ENCODE assay signal across 15 cellular contexts in the genomic region with DNA sequence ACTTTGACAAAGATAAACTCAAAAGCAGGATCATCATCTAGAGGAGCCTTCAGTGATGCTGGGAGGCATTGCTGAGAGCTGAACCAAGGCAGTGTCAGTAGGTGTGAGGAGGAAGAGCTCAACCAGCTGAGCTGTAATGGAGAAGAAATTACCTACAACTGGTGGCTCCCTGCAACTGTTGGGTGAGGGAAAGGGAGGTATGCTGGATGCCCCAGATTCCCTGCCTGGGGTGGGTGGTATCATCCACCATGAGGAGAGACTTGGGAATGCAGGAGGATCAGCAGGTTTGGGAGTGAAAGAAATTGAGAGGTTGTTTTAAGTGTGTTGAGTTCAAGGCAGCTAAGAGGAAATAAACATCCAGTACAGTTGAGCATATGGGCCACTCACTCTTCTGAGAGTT.
"Had no signal": no experiment of that assay in that cellular context is flagged by ENCODE, and none has a peak within 500 bp of the region (broad histone marks: within the 10 kb centered on the region; RNA-seq: fewer than 3 reads in every experiment).

No MANE protein-coding gene starts in this region.

- H3K27ac Mint-ChIP-seq: activated naive CD4-positive, alpha-beta T cell treated with anti-CD3 and anti-CD28 coated beads, Interleukin-2, amount 10 ng/mL, durations not matched to agents 7 days and 5 days; activated T-helper 2 cell treated with anti-CD3 and anti-CD28 coated beads, Interferon-gamma antibody, Interleukin-2, Interleukin-4, amounts not matched to agents 10 μg/mL and 5 μg/mL and 100 μg/mL, durations not matched to agents 14 hours and 24 hours and 36 hours; T-cell had no signal

- H3K9me3 Mint-ChIP-seq: activated T-helper 2 cell treated with anti-CD3 and anti-CD28 coated beads, Interferon-gamma antibody, Interleukin-2, Interleukin-4, amounts not matched to agents 10 μg/mL and 5 μg/mL and 100 μg/mL, durations not matched to agents 14 hours and 24 hours and 36 hours; mesothelial cell of epicardium had no signal

- DNase-seq: activated CD4-positive, alpha-beta T cell treated with anti-CD3 and anti-CD28 coated beads, Interleukin-2, amount 50 U/mL, for 48 hours; activated CD4-positive, CD25-positive, alpha-beta regulatory T cell treated with anti-CD3 and anti-CD28 coated beads, Interleukin-2, amount 50 U/mL, for 72 hours; activated naive CD4-positive, alpha-beta T cell treated with anti-CD3 and anti-CD28 coated beads, Interleukin-2, amount 10 ng/mL, durations not matched to agents 7 days and 5 days; activated T-cell treated with anti-CD3 and anti-CD28 coated beads, Interleukin-2, amount 50 U/mL, for 1 hour; dorsolateral prefrontal cortex; esophagus squamous epithelium; hippocampal formation; stomach; T-cell; T-helper 9 cell; testis had no signal

- H3K36me3 Mint-ChIP-seq: mesothelial cell of epicardium had no signal

- H3K4me3 Mint-ChIP-seq: activated naive CD4-positive, alpha-beta T cell treated with anti-CD3 and anti-CD28 coated beads, Interleukin-2, amount 10 ng/mL, durations not matched to agents 7 days and 5 days; mesothelial cell of epicardium; T-cell had no signal

- H3K27ac ChIP-seq: ascending aorta, cardiac muscle cell, esophagus squamous epithelium, stomach, testis had no signal

- H3K4me1 ChIP-seq: ascending aorta, stomach, testis had no signal

- H3K36me3 ChIP-seq: ascending aorta, cardiac muscle cell had no signal

- H3K4me3 ChIP-seq: cardiac muscle cell, dorsolateral prefrontal cortex, esophagus squamous epithelium, stomach, testis had no signal

- H3K27me3 Mint-ChIP-seq: activated naive CD4-positive, alpha-beta T cell treated with anti-CD3 and anti-CD28 coated beads, Interleukin-2, amount 10 ng/mL, durations not matched to agents 7 days and 5 days; T-cell had no signal

- H3K9me3 ChIP-seq: ascending aorta, esophagus squamous epithelium, stomach, testis had no signal

- ATAC-seq: T-cell had no signal

- H3K27me3 ChIP-seq: ascending aorta, cardiac muscle cell, dorsolateral prefrontal cortex, esophagus squamous epithelium, stomach, testis had no signal
